Comparison of ENCODE assay signal across 25 cellular contexts in genomic region chr1:116678732-116679090, GRCh38.
"Had no signal": no experiment of that assay in that cellular context is flagged by ENCODE, and none has a peak within 500 bp of the region (broad histone marks: within the 10 kb centered on the region; RNA-seq: fewer than 3 reads in every experiment).

No MANE protein-coding gene starts in this region.

- H3K27me3 ChIP-seq: gastrocnemius medialis, right lobe of liver, transverse colon had no signal

- H3K27ac ChIP-seq: gastrocnemius medialis, heart right ventricle, left lung, lower lobe of right lung, parathyroid adenoma, psoas muscle, right lobe of liver, spleen, stomach, thoracic aorta, transverse colon had no signal

- H3K27ac Mint-ChIP-seq: memory B cell; naive B cell; stimulated activated naive B cell treated with anti-CD40 and anti-IgM and Interleukin-4, amounts not matched to agents 10 μg/mL and 1 μg/mL and 100 μg/mL, for 72 hours had no signal

- H3K9me3 Mint-ChIP-seq: central memory CD8-positive, alpha-beta T cell; memory B cell; naive B cell; nephron; stimulated activated naive B cell treated with anti-CD40 and anti-IgM and Interleukin-4, amounts not matched to agents 10 μg/mL and 1 μg/mL and 100 μg/mL, for 72 hours had no signal

- H2AFZ ChIP-seq: parathyroid adenoma had no signal

- H3K4me1 Mint-ChIP-seq: central memory CD8-positive, alpha-beta T cell; memory B cell; naive B cell had no signal

- H3K4me1 ChIP-seq: gastrocnemius medialis, heart right ventricle, left lung, lower lobe of right lung, parathyroid adenoma, psoas muscle, right lobe of liver, spleen, stomach, transverse colon had no signal

- H3K79me2 ChIP-seq: parathyroid adenoma had no signal

- H3K9ac ChIP-seq: parathyroid adenoma had no signal

- H3K4me3 Mint-ChIP-seq: central memory CD8-positive, alpha-beta T cell; memory B cell; naive B cell; nephron; stimulated activated naive B cell treated with anti-CD40 and anti-IgM and Interleukin-4, amounts not matched to agents 10 μg/mL and 1 μg/mL and 100 μg/mL, for 72 hours had no signal

- H3K36me3 Mint-ChIP-seq: memory B cell; naive B cell; stimulated activated naive B cell treated with anti-CD40 and anti-IgM and Interleukin-4, amounts not matched to agents 10 μg/mL and 1 μg/mL and 100 μg/mL, for 72 hours had no signal

- ATAC-seq: esophagus mucosa; gastrocnemius medialis; heart right ventricle; left lung; lower lobe of right lung; psoas muscle; right lobe of liver; stimulated activated naive B cell treated with anti-CD40 and anti-IgM and Interleukin-4, amounts not matched to agents 10 μg/mL and 1 μg/mL and 100 μg/mL, for 72 hours had no signal

- H3K4me3 ChIP-seq: gastrocnemius medialis, heart right ventricle, left lung, lower lobe of right lung, psoas muscle, right lobe of liver, spleen, stomach, thoracic aorta, transverse colon had no signal

- H3K9me3 ChIP-seq: gastrocnemius medialis, left lung, lower lobe of right lung, psoas muscle, right lobe of liver, thoracic aorta, transverse colon had no signal

- H3K36me3 ChIP-seq: gastrocnemius medialis, heart right ventricle, left lung, lower lobe of right lung, right lobe of liver, spleen, stomach, thoracic aorta, transverse colon had no signal

- DNase-seq: effector memory CD4-positive, alpha-beta T cell; gastrocnemius medialis; heart right ventricle; islet precursor cell; left lung; lower lobe of right lung; midbrain; naive B cell; occipital lobe; psoas muscle; retina; right lobe of liver; spleen; stimulated activated CD4-positive, alpha-beta T cell treated with anti-CD3 and anti-CD28 coated beads, Interleukin-15, amount 100 ng/mL, for 24 hours; stimulated activated CD4-positive, alpha-beta T cell treated with anti-CD3 and anti-CD28 coated beads, Interleukin-1b, Interleukin-23, amount 100 ng/mL, for 48 hours; stimulated activated CD4-positive, alpha-beta T cell treated with anti-CD3 and anti-CD28 coated beads, Interleukin-4, amount 100 ng/mL, for 4 hours; stimulated activated naive B cell treated with anti-CD40 and anti-IgM and Interleukin-4, amounts not matched to agents 10 μg/mL and 1 μg/mL and 100 μg/mL, for 72 hours; stomach; transverse colon had no signal
